ENCODE assay signal across 14 cellular contexts in the genomic region with DNA sequence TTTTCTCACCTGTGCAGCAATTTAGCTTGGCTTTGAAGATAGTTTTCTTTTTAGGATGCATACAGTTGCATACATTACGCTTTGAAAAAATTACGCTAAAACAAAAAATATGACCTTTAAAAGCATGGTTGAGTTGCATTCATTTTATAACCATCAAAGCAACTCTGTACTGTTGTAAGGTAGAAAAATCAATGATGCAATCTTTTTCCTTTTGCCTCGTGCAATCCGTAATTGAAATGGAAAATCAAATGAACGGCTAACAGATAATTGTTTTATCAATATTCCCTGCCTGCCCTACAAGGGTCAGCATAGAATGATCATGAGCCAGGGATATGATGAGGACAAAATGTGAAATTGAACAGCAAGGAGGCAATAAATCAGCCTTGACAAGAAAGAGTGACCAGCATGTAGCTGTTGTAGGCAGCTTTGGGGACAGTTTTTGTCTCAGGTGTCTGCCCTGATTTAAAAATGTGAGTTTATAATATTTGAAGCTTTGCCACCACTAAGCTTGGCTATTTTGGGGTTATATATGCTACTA.
"Had no signal": no experiment of that assay in that cellular context is flagged by ENCODE, and none has a peak within 500 bp of the region (broad histone marks: within the 10 kb centered on the region; RNA-seq: fewer than 3 reads in every experiment).

No MANE protein-coding gene starts in this region.

- H3K36me3 Mint-ChIP-seq: activated CD8-positive, alpha-beta memory T cell treated with anti-CD3 and anti-CD28 coated beads, Interleukin-2, amount 10 ng/mL, durations not matched to agents 7 days and 5 days; stimulated activated effector memory CD8-positive, alpha-beta T cell treated with anti-CD3 and anti-CD28 coated beads, Interleukin-12 subunit alpha, Interleukin-12 subunit beta, amount 100 ng/mL, for 72 hours had no signal

- H3K27me3 ChIP-seq: gastrocnemius medialis, heart left ventricle had no signal

- H3K27ac ChIP-seq: gastrocnemius medialis, heart left ventricle had no signal

- H3K4me3 Mint-ChIP-seq: activated CD8-positive, alpha-beta memory T cell treated with anti-CD3 and anti-CD28 coated beads, Interleukin-2, amount 10 ng/mL, durations not matched to agents 7 days and 5 days; activated T-cell treated with anti-CD3 and anti-CD28 coated beads, Interleukin-2, amount 50 U/mL, for 24 hours; naive thymus-derived CD4-positive, alpha-beta T cell; stimulated activated effector memory CD8-positive, alpha-beta T cell treated with anti-CD3 and anti-CD28 coated beads, Interleukin-12 subunit alpha, Interleukin-12 subunit beta, amount 100 ng/mL, for 72 hours had no signal

- H3K9me3 Mint-ChIP-seq: activated T-cell treated with anti-CD3 and anti-CD28 coated beads, Interleukin-2, amount 50 U/mL, for 24 hours; stimulated activated effector memory CD8-positive, alpha-beta T cell treated with anti-CD3 and anti-CD28 coated beads, Interleukin-12 subunit alpha, Interleukin-12 subunit beta, amount 100 ng/mL, for 72 hours had no signal

- H3K27me3 Mint-ChIP-seq: activated CD8-positive, alpha-beta memory T cell treated with anti-CD3 and anti-CD28 coated beads, Interleukin-2, amount 10 ng/mL, durations not matched to agents 7 days and 5 days; activated T-cell treated with anti-CD3 and anti-CD28 coated beads, Interleukin-2, amount 50 U/mL, for 24 hours had no signal

- ATAC-seq: activated CD8-positive, alpha-beta memory T cell treated with anti-CD3 and anti-CD28 coated beads, Interleukin-2, amount 10 ng/mL, durations not matched to agents 7 days and 5 days; gastrocnemius medialis; heart left ventricle; left colon; mucosa of descending colon; naive thymus-derived CD4-positive, alpha-beta T cell; stimulated activated effector memory CD8-positive, alpha-beta T cell treated with anti-CD3 and anti-CD28 coated beads, Interleukin-12 subunit alpha, Interleukin-12 subunit beta, amount 100 ng/mL, for 72 hours had no signal

- H3K4me1 ChIP-seq: gastrocnemius medialis had no signal

- H3K4me3 ChIP-seq: gastrocnemius medialis, heart left ventricle, mucosa of descending colon had no signal

- DNase-seq: activated CD4-positive, alpha-beta T cell treated with anti-CD3 and anti-CD28 coated beads for 1 hour; activated CD4-positive, alpha-beta T cell treated with anti-CD3 and anti-CD28 coated beads, Interleukin-2, amount 50 U/mL, for 48 hours; activated CD8-positive, alpha-beta memory T cell treated with anti-CD3 and anti-CD28 coated beads, Interleukin-2, amount 10 ng/mL, durations not matched to agents 7 days and 5 days; activated effector memory CD4-positive, alpha-beta T cell treated with Interleukin-2 at 50 U/mL for 16 hours; activated naive CD4-positive, alpha-beta T cell treated with anti-CD3 and anti-CD28 coated beads, Interleukin-2, amount 50 U/mL, for 16 hours; activated T-cell treated with anti-CD3 and anti-CD28 coated beads, Interleukin-2, amount 50 U/mL, for 24 hours; erythroblast; gastrocnemius medialis; heart left ventricle; left colon; mucosa of descending colon; naive thymus-derived CD4-positive, alpha-beta T cell had no signal

- FAIRE-seq: astrocyte had no signal

- H3K27ac Mint-ChIP-seq: activated CD8-positive, alpha-beta memory T cell treated with anti-CD3 and anti-CD28 coated beads, Interleukin-2, amount 10 ng/mL, durations not matched to agents 7 days and 5 days; activated T-cell treated with anti-CD3 and anti-CD28 coated beads, Interleukin-2, amount 50 U/mL, for 24 hours; naive thymus-derived CD4-positive, alpha-beta T cell; stimulated activated effector memory CD8-positive, alpha-beta T cell treated with anti-CD3 and anti-CD28 coated beads, Interleukin-12 subunit alpha, Interleukin-12 subunit beta, amount 100 ng/mL, for 72 hours had no signal

- H3K4me1 Mint-ChIP-seq: activated CD8-positive, alpha-beta memory T cell treated with anti-CD3 and anti-CD28 coated beads, Interleukin-2, amount 10 ng/mL, durations not matched to agents 7 days and 5 days; stimulated activated effector memory CD8-positive, alpha-beta T cell treated with anti-CD3 and anti-CD28 coated beads, Interleukin-12 subunit alpha, Interleukin-12 subunit beta, amount 100 ng/mL, for 72 hours had no signal

- H3K9me3 ChIP-seq: gastrocnemius medialis, mucosa of descending colon had no signal

- H3K36me3 ChIP-seq: gastrocnemius medialis, heart left ventricle had no signal
